Comparison of ENCODE assay signal across 27 cellular contexts in genomic region chr20:32130352-32130751, GRCh38.
"Had no signal": no experiment of that assay in that cellular context is flagged by ENCODE, and none has a peak within 500 bp of the region (broad histone marks: within the 10 kb centered on the region; RNA-seq: fewer than 3 reads in every experiment).

No MANE protein-coding gene starts in this region.

- H3K36me3 Mint-ChIP-seq: activated naive CD4-positive, alpha-beta T cell treated with anti-CD3 and anti-CD28 coated beads, Interleukin-2, amount 10 ng/mL, durations not matched to agents 7 days and 5 days had no signal

- H3K27ac Mint-ChIP-seq: activated B cell treated with CpG ODN at 0.5 μM for 24 hours; activated CD4-positive, alpha-beta memory T cell treated with anti-CD3 and anti-CD28 coated beads, Interleukin-2, amount 10 ng/mL, durations not matched to agents 7 days and 5 days; activated naive CD4-positive, alpha-beta T cell treated with anti-CD3 and anti-CD28 coated beads, Interleukin-2, amount 10 ng/mL, durations not matched to agents 7 days and 5 days; activated naive CD8-positive, alpha-beta T cell treated with anti-CD3 and anti-CD28 coated beads for 36 hours; IgD-negative memory B cell; T-cell had no signal

- H3K27me3 Mint-ChIP-seq: activated B cell treated with CpG ODN at 0.5 μM for 24 hours; activated CD4-positive, alpha-beta memory T cell treated with anti-CD3 and anti-CD28 coated beads, Interleukin-2, amount 10 ng/mL, durations not matched to agents 7 days and 5 days; activated naive CD4-positive, alpha-beta T cell treated with anti-CD3 and anti-CD28 coated beads, Interleukin-2, amount 10 ng/mL, durations not matched to agents 7 days and 5 days; activated naive CD8-positive, alpha-beta T cell treated with anti-CD3 and anti-CD28 coated beads for 36 hours; activated T-helper 17 cell treated with anti-CD3 and anti-CD28 coated beads, Interleukin-2, amount 50 U/mL, for 72 hours; IgD-negative memory B cell; T-cell had no signal

- H3K9me3 Mint-ChIP-seq: activated B cell treated with CpG ODN at 0.5 μM for 24 hours; activated CD4-positive, alpha-beta memory T cell treated with anti-CD3 and anti-CD28 coated beads, Interleukin-2, amount 10 ng/mL, durations not matched to agents 7 days and 5 days; activated naive CD4-positive, alpha-beta T cell treated with anti-CD3 and anti-CD28 coated beads, Interleukin-2, amount 10 ng/mL, durations not matched to agents 7 days and 5 days; activated naive CD8-positive, alpha-beta T cell treated with anti-CD3 and anti-CD28 coated beads for 36 hours; activated T-helper 17 cell treated with anti-CD3 and anti-CD28 coated beads, Interleukin-2, amount 50 U/mL, for 72 hours; IgD-negative memory B cell; T-cell had no signal

- DNase-seq: activated B cell treated with CpG ODN at 0.5 μM for 24 hours; activated CD4-positive, alpha-beta memory T cell treated with anti-CD3 and anti-CD28 coated beads, Interleukin-2, amount 10 ng/mL, durations not matched to agents 7 days and 5 days; activated CD4-positive, alpha-beta T cell treated with anti-CD3 and anti-CD28 coated beads for 1 hour; activated CD4-positive, alpha-beta T cell treated with anti-CD3 and anti-CD28 coated beads, Interleukin-2, amount 50 U/mL, for 1 hour; activated gamma-delta T cell; activated naive CD4-positive, alpha-beta T cell treated with anti-CD3 and anti-CD28 coated beads, Interleukin-2, amount 10 ng/mL, durations not matched to agents 7 days and 5 days; activated naive CD8-positive, alpha-beta T cell treated with anti-CD3 and anti-CD28 coated beads for 36 hours; activated T-cell treated with anti-CD3 and anti-CD28 coated beads for 4 hours; activated T-cell treated with anti-CD3 and anti-CD28 coated beads, Interleukin-2, amount 50 U/mL, for 48 hours; anterior cingulate cortex; caudate nucleus; KG1; NCI-H1048; NCI-H1417; NCI-H1930; NCI-H2107; NCI-H2171 treated with DMSO at 0.1 percent for 48 hours; NCI-H345; NCI-H510A; NCI-H69; NK-92 treated with Interleukin-12 subunit alpha and Interleukin-12 subunit beta, amount 100 ng/mL, for 24 hours; SHP77 treated with DMSO at 0.1 percent for 48 hours; T-cell; T-helper 2 cell; T1000 had no signal

- ATAC-seq: activated T-helper 17 cell treated with anti-CD3 and anti-CD28 coated beads, Interleukin-2, amount 50 U/mL, for 72 hours; T-cell had no signal

- H3K4me3 Mint-ChIP-seq: activated B cell treated with CpG ODN at 0.5 μM for 24 hours; activated CD4-positive, alpha-beta memory T cell treated with anti-CD3 and anti-CD28 coated beads, Interleukin-2, amount 10 ng/mL, durations not matched to agents 7 days and 5 days; activated naive CD4-positive, alpha-beta T cell treated with anti-CD3 and anti-CD28 coated beads, Interleukin-2, amount 10 ng/mL, durations not matched to agents 7 days and 5 days; activated naive CD8-positive, alpha-beta T cell treated with anti-CD3 and anti-CD28 coated beads for 36 hours; activated T-helper 17 cell treated with anti-CD3 and anti-CD28 coated beads, Interleukin-2, amount 50 U/mL, for 72 hours; IgD-negative memory B cell; T-cell had no signal

- H3K4me1 Mint-ChIP-seq: activated naive CD4-positive, alpha-beta T cell treated with anti-CD3 and anti-CD28 coated beads, Interleukin-2, amount 10 ng/mL, durations not matched to agents 7 days and 5 days had no signal
